In the genomic region with DNA sequence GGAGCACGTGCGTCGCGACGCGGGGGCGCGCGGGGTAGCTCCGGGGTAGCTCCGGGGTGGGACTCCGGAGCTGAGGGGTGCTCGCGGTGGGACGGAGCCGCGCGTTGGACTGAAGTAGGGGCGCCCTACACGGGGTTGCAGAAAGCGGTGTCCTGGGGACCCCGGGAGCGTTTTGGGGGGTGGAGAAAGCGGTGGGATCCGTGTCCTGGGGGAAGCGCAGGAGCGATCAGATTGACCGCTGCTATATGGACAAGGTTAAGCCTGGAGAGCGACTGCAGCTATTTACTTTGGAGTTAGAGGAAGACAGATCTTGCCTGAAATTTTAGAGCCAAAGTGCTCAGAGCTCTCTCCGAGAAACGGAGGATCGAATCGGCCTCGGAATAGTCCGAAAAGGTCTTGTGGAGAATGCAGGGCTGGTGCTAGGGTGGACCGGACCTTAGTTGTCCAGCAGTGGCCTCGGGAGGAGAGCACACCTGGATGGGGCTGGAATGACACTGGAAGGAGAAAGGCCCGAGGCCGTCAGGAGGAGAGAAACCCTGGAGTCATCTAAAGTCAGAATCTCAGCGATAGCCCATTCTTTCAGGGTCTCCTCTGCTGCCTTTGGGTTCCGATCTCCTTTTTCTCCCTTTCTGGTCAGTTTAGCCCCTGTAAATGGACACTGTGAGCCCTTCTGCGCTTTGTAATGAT, we compare ENCODE assay signal across 8 cellular contexts. TPM values are rescaled to one million over a fixed set of nuclear protein-coding genes. Genes with fewer than 3 reads are reported as not detected.
DNase-seq lines count a peak whose midpoint lies in the region; ATAC-seq lines count a peak whose summit lies in the region.

No MANE protein-coding gene starts in this region.

- H3K36me3 ChIP-seq in iPS-18a (ENCODE audit: control insufficient read depth, low read depth, low read length), result peaks cover 2% of the 10 kb centered on the region

- H3K9ac ChIP-seq in iPS-18a (ENCODE audit: low read length), result peak overlapping the region; percentile 67

- peak; percentile 3 for ATAC-seq in GM19043 (IDR thresholded peaks at IDR 0.05; ENCODE audit: low read depth, unreplicated experiment)
- no peak for ATAC-seq in stimulated activated memory B cell treated with anti-CD40 and anti-IgM and Interleukin-4, amounts not matched to agents 10 μg/mL and 1 μg/mL and 100 μg/mL, for 72 hours

- H3K4me1 Mint-ChIP-seq in activated CD4-positive, alpha-beta memory T cell treated with anti-CD3 and anti-CD28 coated beads, Interleukin-2, amount 10 ng/mL, durations not matched to agents 7 days and 5 days, result peaks cover 40% of the 10 kb centered on the region
- peaks cover 34% of the 10 kb centered on the region for H3K4me1 Mint-ChIP-seq in stimulated activated memory B cell treated with anti-CD40 and anti-IgM and Interleukin-4, amounts not matched to agents 10 μg/mL and 1 μg/mL and 100 μg/mL, for 72 hours

- peaks cover 4% of the 10 kb centered on the region for H3K4me1 ChIP-seq in iPS-18a (ENCODE audit: control insufficient read depth, low read depth, low read length)

- CTCF ChIA-PET in activated CD4-positive, alpha-beta memory T cell treated with anti-CD3 and anti-CD28 coated beads, Interleukin-2, amount 10 ng/mL, durations not matched to agents 7 days and 5 days (lab: Charles Lee), result interaction anchor here (1.0 to 2.5 kb wide), 6 partner anchors 12 to 183 kb away, joined by 3 to 14 read pairs (median 4); partner anchors contain the start of gene ABI1

- H3K4me3 Mint-ChIP-seq in activated CD4-positive, alpha-beta memory T cell treated with anti-CD3 and anti-CD28 coated beads, Interleukin-2, amount 10 ng/mL, durations not matched to agents 7 days and 5 days, result peak overlapping the region; percentile 95
- peak overlapping the region; percentile 92 for H3K4me3 Mint-ChIP-seq in stimulated activated memory B cell treated with anti-CD40 and anti-IgM and Interleukin-4, amounts not matched to agents 10 μg/mL and 1 μg/mL and 100 μg/mL, for 72 hours

- POLR2A ChIA-PET in activated CD4-positive, alpha-beta memory T cell treated with anti-CD3 and anti-CD28 coated beads, Interleukin-2, amount 10 ng/mL, durations not matched to agents 7 days and 5 days (lab: Charles Lee), result interaction anchor here (0.7 to 3.2 kb wide), 16 partner anchors 10 to 559 kb away, joined by 3 to 19 read pairs (median 4); partner anchors contain the start of genes ABI1 and YME1L1

- peaks cover 29% of the 10 kb centered on the region for H3K36me3 Mint-ChIP-seq in activated CD4-positive, alpha-beta memory T cell treated with anti-CD3 and anti-CD28 coated beads, Interleukin-2, amount 10 ng/mL, durations not matched to agents 7 days and 5 days (ENCODE audit: low read depth)
- peaks cover 23% of the 10 kb centered on the region for H3K36me3 Mint-ChIP-seq in stimulated activated memory B cell treated with anti-CD40 and anti-IgM and Interleukin-4, amounts not matched to agents 10 μg/mL and 1 μg/mL and 100 μg/mL, for 72 hours

- no peaks in the 10 kb centered on the region for H3K27me3 Mint-ChIP-seq in activated CD4-positive, alpha-beta memory T cell treated with anti-CD3 and anti-CD28 coated beads, Interleukin-2, amount 10 ng/mL, durations not matched to agents 7 days and 5 days
- H3K27me3 Mint-ChIP-seq in stimulated activated memory B cell treated with anti-CD40 and anti-IgM and Interleukin-4, amounts not matched to agents 10 μg/mL and 1 μg/mL and 100 μg/mL, for 72 hours, result no peaks in the 10 kb centered on the region

- peak overlapping the region; percentile 84 for H3K4me3 ChIP-seq in iPS-18a (ENCODE audit: low read length)

- no peak overlapping the region for H3K27ac ChIP-seq in iPS-18a (ENCODE audit: low read length)

- no peaks in the 10 kb centered on the region for H3K9me3 Mint-ChIP-seq in activated CD4-positive, alpha-beta memory T cell treated with anti-CD3 and anti-CD28 coated beads, Interleukin-2, amount 10 ng/mL, durations not matched to agents 7 days and 5 days
- H3K9me3 Mint-ChIP-seq in stimulated activated memory B cell treated with anti-CD40 and anti-IgM and Interleukin-4, amounts not matched to agents 10 μg/mL and 1 μg/mL and 100 μg/mL, for 72 hours, result no peaks in the 10 kb centered on the region

- peak overlapping the region; percentile 71 for H3K27ac Mint-ChIP-seq in activated CD4-positive, alpha-beta memory T cell treated with anti-CD3 and anti-CD28 coated beads, Interleukin-2, amount 10 ng/mL, durations not matched to agents 7 days and 5 days
- peak overlapping the region; percentile 69 for H3K27ac Mint-ChIP-seq in stimulated activated memory B cell treated with anti-CD40 and anti-IgM and Interleukin-4, amounts not matched to agents 10 μg/mL and 1 μg/mL and 100 μg/mL, for 72 hours

- H3K27me3 ChIP-seq in iPS-18a (ENCODE audit: control insufficient read depth, insufficient read depth, low read length), result no peaks in the 10 kb centered on the region

- peak; percentile 51 for DNase-seq in 8988T
- DNase-seq in activated CD4-positive, alpha-beta memory T cell treated with anti-CD3 and anti-CD28 coated beads, Interleukin-2, amount 10 ng/mL, durations not matched to agents 7 days and 5 days, result no peak
- no peak for DNase-seq in mesenteric fat pad (ENCODE audit: low spot score)
- no peak for DNase-seq in NCI-H345 (lab: John Stamatoyannopoulos, UW)
- no peak for DNase-seq in NCI-H226

- no peaks in the 10 kb centered on the region for H3K9me3 ChIP-seq in iPS-18a (ENCODE audit: control insufficient read depth, low read depth, low read length)

RNA-seq across cellular contexts. Expression of gene PDSS1, which starts 0.6 kb away (rescaled TPM):
- 10 to 100 TPM; 10.7 to 12.9 TPM for total RNA-seq in activated CD4-positive, alpha-beta memory T cell treated with anti-CD3 and anti-CD28 coated beads, Interleukin-2, amount 10 ng/mL, durations not matched to agents 7 days and 5 days
- 7.5 TPM for total RNA-seq in mesenteric fat pad
